In the genomic region with DNA sequence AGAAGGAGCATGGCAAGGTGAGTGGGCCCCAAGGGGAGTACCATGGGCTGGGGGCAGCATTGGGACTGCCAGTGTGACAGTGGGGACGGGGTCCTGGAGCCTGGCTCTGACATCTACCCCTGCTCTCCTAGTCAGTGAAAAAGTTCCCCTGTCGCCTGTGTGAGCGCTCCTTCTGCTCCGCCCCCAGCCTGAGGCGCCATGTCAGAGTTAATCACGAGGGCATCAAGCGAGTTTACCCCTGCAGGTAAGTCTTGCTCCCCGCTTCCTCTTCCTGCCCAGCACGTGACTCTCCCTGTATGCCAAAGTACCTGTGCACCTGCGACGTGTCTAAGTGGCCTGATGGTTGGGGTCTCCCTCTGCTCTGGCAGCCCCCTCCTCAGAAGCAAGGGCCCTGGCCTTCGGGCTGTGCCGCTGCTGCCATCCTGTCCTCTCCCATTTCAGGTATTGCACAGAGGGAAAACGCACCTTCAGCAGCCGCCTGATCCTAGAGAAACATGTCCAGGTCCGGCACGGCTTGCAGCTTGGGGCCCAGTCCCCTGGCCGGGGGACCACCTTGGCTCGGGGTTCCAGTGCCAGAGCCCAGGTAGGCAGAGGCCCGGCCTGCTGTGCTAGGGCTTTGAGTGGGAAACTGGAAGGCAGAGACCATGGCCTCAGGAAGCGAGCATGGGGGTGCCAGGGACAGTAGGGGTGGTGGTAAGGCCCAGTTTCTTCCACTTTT, we compare ENCODE assay signal across 1 cellular context.
TF ChIP-seq lines count a peak whose summit lies in the region.

No MANE protein-coding gene starts in this region.

TF ChIP-seq in HepG2, 621 proteins besides CTCF, POLR2A, EP300 and RAD21:
- TF ChIP-seq POLR2AphosphoS5 (IDR thresholded peaks at IDR 0.05; ENCODE audit: low read depth, low read length) = 0 out of 2 replicates have a peak, but pooled peaks have one; percentile 35
- peak; percentile 46 for TF ChIP-seq RBFOX2 (IDR thresholded peaks at IDR 0.05; ENCODE audit: low read depth, low read length)
- TF ChIP-seq PAF1 (CRISPR knock-in tag; IDR thresholded peaks at IDR 0.05) = peak; percentile 35
- peak; percentile 83 for TF ChIP-seq AGO2 (optimal IDR thresholded peaks at IDR 0.05; ENCODE audit: low read depth, low read length)
- TF ChIP-seq POLR2G (IDR thresholded peaks at IDR 0.05; ENCODE audit: low read depth, low read length) = peak; percentile 15; the same call in 1 of the 2 replicates
- 0 out of 2 replicates have a peak, but pooled peaks have one; percentile 18 for TF ChIP-seq SPEN (CRISPR knock-in tag; IDR thresholded peaks at IDR 0.05; ENCODE audit: low read depth)
- TF ChIP-seq, protein P1, sequence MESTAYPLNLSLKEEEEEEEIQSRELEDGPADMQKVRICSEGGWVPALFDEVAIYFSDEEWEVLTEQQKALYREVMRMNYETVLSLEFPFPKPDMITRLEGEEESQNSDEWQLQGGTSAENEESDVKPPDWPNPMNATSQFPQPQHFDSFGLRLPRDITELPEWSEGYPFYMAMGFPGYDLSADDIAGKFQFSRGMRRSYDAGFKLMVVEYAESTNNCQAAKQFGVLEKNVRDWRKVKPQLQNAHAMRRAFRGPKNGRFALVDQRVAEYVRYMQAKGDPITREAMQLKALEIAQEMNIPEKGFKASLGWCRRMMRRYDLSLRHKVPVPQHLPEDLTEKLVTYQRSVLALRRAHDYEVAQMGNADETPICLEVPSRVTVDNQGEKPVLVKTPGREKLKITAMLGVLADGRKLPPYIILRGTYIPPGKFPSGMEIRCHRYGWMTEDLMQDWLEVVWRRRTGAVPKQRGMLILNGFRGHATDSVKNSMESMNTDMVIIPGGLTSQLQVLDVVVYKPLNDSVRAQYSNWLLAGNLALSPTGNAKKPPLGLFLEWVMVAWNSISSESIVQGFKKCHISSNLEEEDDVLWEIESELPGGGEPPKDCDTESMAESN (CRISPR knock-in tag; conservative IDR thresholded peaks at IDR 0.05) = no peak
- TF ChIP-seq KLF11 (CRISPR knock-in tag; IDR thresholded peaks at IDR 0.05) = no peak
